Comparison of ENCODE assay signal across 10 cellular contexts in genomic region chr2:223764796-223765195, GRCh38.
"Had no signal": no experiment of that assay in that cellular context is flagged by ENCODE, and none has a peak within 500 bp of the region (broad histone marks: within the 10 kb centered on the region; RNA-seq: fewer than 3 reads in every experiment).

No MANE protein-coding gene starts in this region.

- H3K9ac ChIP-seq: GM23248, KMS-11 had no signal

- H3K4me3 ChIP-seq: GM23248, HAP-1 had no signal

- ATAC-seq: HCT116 had no signal

- H3K4me1 ChIP-seq: HAP-1 had no signal

- DNase-seq: GM23248, GOT3, H7, IMR-90, Karpas-422, KBM-7 had no signal

- H2AFZ ChIP-seq: GM23248 had no signal

- H3K9me3 ChIP-seq: HAP-1 had no signal

- H3K4me2 ChIP-seq: KMS-11 had no signal

- H3K27ac ChIP-seq: GM23248, HL-60, KMS-11 had no signal
